In genomic region chr16:70651524-70651923, GRCh38 we compare ENCODE assay signal across 19 cellular contexts. TPM values are rescaled to one million over a fixed set of nuclear protein-coding genes. Genes with fewer than 3 reads are reported as not detected.
DNase-seq lines count a peak whose midpoint lies in the region; ATAC-seq, FAIRE-seq and TF ChIP-seq lines count a peak whose summit lies in the region.
"Had no signal": no experiment of that assay in that cellular context is flagged by ENCODE, and none has a peak within 500 bp of the region (broad histone marks: within the 10 kb centered on the region; RNA-seq: fewer than 3 reads in every experiment).

No MANE protein-coding gene starts in this region.

- H3K36me3 Mint-ChIP-seq in nephron progenitor cell (ENCODE audit: low read depth), result no peaks in the 10 kb centered on the region
- H3K36me3 Mint-ChIP-seq in activated naive CD4-positive, alpha-beta T cell treated with anti-CD3 and anti-CD28 coated beads, Interleukin-2, amount 10 ng/mL, durations not matched to agents 7 days and 5 days, result no peaks in the 10 kb centered on the region

- CTCF ChIA-PET in activated naive CD4-positive, alpha-beta T cell treated with anti-CD3 and anti-CD28 coated beads, Interleukin-2, amount 10 ng/mL, durations not matched to agents 7 days and 5 days (lab: Charles Lee), result interaction anchor here (1.2 to 3.2 kb wide), 2 partner anchors 13 to 282 kb away, joined by 3 to 17 read pairs; no protein-coding TSS in a partner anchor

- H3K27me3 Mint-ChIP-seq in nephron progenitor cell (ENCODE audit: low read depth, poor library complexity), result no peaks in the 10 kb centered on the region
- H3K27me3 Mint-ChIP-seq in activated naive CD4-positive, alpha-beta T cell treated with anti-CD3 and anti-CD28 coated beads, Interleukin-2, amount 10 ng/mL, durations not matched to agents 7 days and 5 days, result peaks cover 25% of the 10 kb centered on the region

- peaks cover 11% of the 10 kb centered on the region for H3K4me1 Mint-ChIP-seq in nephron progenitor cell
- peaks cover 5% of the 10 kb centered on the region for H3K4me1 Mint-ChIP-seq in activated naive CD4-positive, alpha-beta T cell treated with anti-CD3 and anti-CD28 coated beads, Interleukin-2, amount 10 ng/mL, durations not matched to agents 7 days and 5 days

- no peak overlapping the region for H3K27ac ChIP-seq in foreskin keratinocyte
- H3K27ac ChIP-seq: BLaER1 treated with 17β-estradiol and CSF1 and Interleukin-3, amounts not matched to agents 10 nM and 100 nM had no signal

- DNase-seq in activated CD8-positive, alpha-beta memory T cell treated with anti-CD3 and anti-CD28 coated beads, Interleukin-2, amount 50 U/mL, for 48 hours, result peak; percentile 6
- no peak for DNase-seq in activated CD8-positive, alpha-beta memory T cell treated with anti-CD3 and anti-CD28 coated beads, Interleukin-2, amount 50 U/mL, for 4 hours
- peak; percentile 29 for DNase-seq in bronchial epithelial cell (ENCODE audit: low read depth)
- no peak for DNase-seq in foreskin keratinocyte
- no peak for DNase-seq in nephron progenitor cell
- no peak for DNase-seq in GDM1 (lab: John Stamatoyannopoulos, UW)
- no peak for DNase-seq in activated naive CD4-positive, alpha-beta T cell treated with anti-CD3 and anti-CD28 coated beads, Interleukin-2, amount 10 ng/mL, durations not matched to agents 7 days and 5 days
- DNase-seq: 8988T, Karpas-422, NCI-H187 treated with DMSO at 0.1 percent for 48 hours, NCI-H2171, NCI-H774 had no signal

- H3K4me1 ChIP-seq in foreskin keratinocyte, result no peaks in the 10 kb centered on the region

- ATAC-seq in foreskin keratinocyte (peak; percentile 13), GM21360 (IDR thresholded peaks at IDR 0.05; ENCODE audit: unreplicated experiment) (no peak)
- ATAC-seq: Panc1, Right ventricle myocardium inferior had no signal

- no peak for TF ChIP-seq CTCF in bronchial epithelial cell (IDR thresholded peaks at IDR 0.05; ENCODE audit: insufficient read depth, low read length, severe bottlenecking)
- TF ChIP-seq CTCF in foreskin keratinocyte (conservative IDR thresholded peaks at IDR 0.05), result no peak
- TF ChIP-seq CTCF in nephron progenitor cell (IDR thresholded peaks at IDR 0.05), result no peak

- H3K4me3 ChIP-seq in bronchial epithelial cell (ENCODE audit: low read depth, low read length), result no peak overlapping the region
- H3K4me3 ChIP-seq: BLaER1 treated with 17β-estradiol and CSF1 and Interleukin-3, amounts not matched to agents 10 nM and 100 nM had no signal

- H3K4me3 Mint-ChIP-seq in nephron progenitor cell, result no peak overlapping the region
- no peak overlapping the region for H3K4me3 Mint-ChIP-seq in activated naive CD4-positive, alpha-beta T cell treated with anti-CD3 and anti-CD28 coated beads, Interleukin-2, amount 10 ng/mL, durations not matched to agents 7 days and 5 days

- H3K27ac Mint-ChIP-seq in nephron progenitor cell, result no peak overlapping the region
- no peak overlapping the region for H3K27ac Mint-ChIP-seq in activated naive CD4-positive, alpha-beta T cell treated with anti-CD3 and anti-CD28 coated beads, Interleukin-2, amount 10 ng/mL, durations not matched to agents 7 days and 5 days

- H3K36me3 ChIP-seq in bronchial epithelial cell (ENCODE audit: control insufficient read depth, insufficient read depth, low read length), result no peaks in the 10 kb centered on the region
- H3K36me3 ChIP-seq: BLaER1 treated with 17β-estradiol and CSF1 and Interleukin-3, amounts not matched to agents 10 nM and 100 nM had no signal

- no peak for FAIRE-seq in bronchial epithelial cell (lab: Jason Lieb, UNC)
- FAIRE-seq: GM12891 had no signal

- H3K9me3 Mint-ChIP-seq in nephron progenitor cell, result peaks cover 15% of the 10 kb centered on the region
- H3K9me3 Mint-ChIP-seq in activated naive CD4-positive, alpha-beta T cell treated with anti-CD3 and anti-CD28 coated beads, Interleukin-2, amount 10 ng/mL, durations not matched to agents 7 days and 5 days, result no peaks in the 10 kb centered on the region

- H3K27me3 ChIP-seq in bronchial epithelial cell (ENCODE audit: control insufficient read depth, insufficient read depth, low read length) (no peaks in the 10 kb centered on the region), foreskin keratinocyte (no peaks in the 10 kb centered on the region)
- H3K27me3 ChIP-seq: BLaER1 treated with 17β-estradiol and CSF1 and Interleukin-3, amounts not matched to agents 10 nM and 100 nM had no signal

RNA-seq across cellular contexts. Expression of gene IL34, which starts 5.2 kb away (rescaled TPM):
- total RNA-seq in bronchial epithelial cell, result 0.26 and 2.0 TPM in 2 replicates
- total RNA-seq in foreskin keratinocyte, result 0.11 and 0.17 TPM in 2 replicates
- 0.13 and 0.19 TPM in 2 replicates for polyA plus RNA-seq in foreskin keratinocyte
- total RNA-seq: H4, NCI-H460 had no signal

RNA-seq across cellular contexts. Expression of gene MTSS2, which starts 34.3 kb away (rescaled TPM):
- total RNA-seq in bronchial epithelial cell, result 20.0 and 42.6 TPM in 2 replicates
- total RNA-seq in foreskin keratinocyte, result 31.0 and 40.9 TPM in 2 replicates
- 12.5 and 17.4 TPM in 2 replicates for polyA plus RNA-seq in foreskin keratinocyte

Comparison
In these comparisons a context has a peak if more than half of its experiments do, and no peak if none do; other contexts are left out.
1. DNase-seq: peak in activated CD8-positive, alpha-beta memory T cell treated with anti-CD3 and anti-CD28 coated beads, Interleukin-2, amount 50 U/mL, for 48 hours (single experiment) and bronchial epithelial cell (single experiment); none in activated CD8-positive, alpha-beta memory T cell treated with anti-CD3 and anti-CD28 coated beads, Interleukin-2, amount 50 U/mL, for 4 hours (single experiment), foreskin keratinocyte (0 of 2), nephron progenitor cell (single experiment), GDM1 (single experiment) and activated naive CD4-positive, alpha-beta T cell treated with anti-CD3 and anti-CD28 coated beads, Interleukin-2, amount 10 ng/mL, durations not matched to agents 7 days and 5 days (single experiment).